ENCODE assay signal across 8 cellular contexts in genomic region chr16:29710227-29711219, GRCh38. TPM values are rescaled to one million over a fixed set of nuclear protein-coding genes. Genes with fewer than 3 reads are reported as not detected.
DNase-seq lines count a peak whose midpoint lies in the region; ATAC-seq and TF ChIP-seq lines count a peak whose summit lies in the region.

No MANE protein-coding gene starts in this region.

- DNase-seq in NCI-H2227 (lab: John Stamatoyannopoulos, UW; ENCODE audit: unreplicated experiment) (peak; percentile 27), NCI-H2227 treated with DMSO at 0.1 percent for 48 hours (lab: John Stamatoyannopoulos, UW) (no peak), HPDE6-E6E7 (ENCODE audit: extremely low spot score) (peak; percentile 58), dermis blood vessel endothelial cell (peak; percentile 74), medulla oblongata (ENCODE audit: extremely low spot score) (peak; percentile 87), thoracic aorta (ENCODE audit: low spot score) (no peak)

- H2AFZ ChIP-seq in SU-DHL-6 (ENCODE audit: low read depth, low read length, severe bottlenecking), result no peak overlapping the region

- TF ChIP-seq CTCF in SU-DHL-6 (IDR thresholded peaks at IDR 0.05; ENCODE audit: insufficient read depth, low read length, poor library complexity, severe bottlenecking), result peak; percentile 46
- peak; percentile 56 for TF ChIP-seq CTCF in thoracic aorta (IDR thresholded peaks at IDR 0.05)

- H3K27me3 ChIP-seq in SU-DHL-6 (ENCODE audit: low read length) (no peaks in the 10 kb centered on the region), thoracic aorta (replicated peaks; ENCODE audit: insufficient read depth) (no peaks in the 10 kb centered on the region)

- H3F3A ChIP-seq in SU-DHL-6 (ENCODE audit: insufficient read depth), result no peaks in the 10 kb centered on the region

- H3K36me3 ChIP-seq in SU-DHL-6 (ENCODE audit: low read length) (no peaks in the 10 kb centered on the region), thoracic aorta (no peaks in the 10 kb centered on the region)

- no peaks in the 10 kb centered on the region for H3K79me2 ChIP-seq in SU-DHL-6 (ENCODE audit: insufficient read depth, low read length)

- H3K27ac ChIP-seq in SU-DHL-6 (ENCODE audit: low read depth, low read length) (no peak overlapping the region), thoracic aorta (peak overlapping the region; percentile 28 to 52)

- H4K20me1 ChIP-seq in SU-DHL-6 (ENCODE audit: low read depth, low read length), result no peaks in the 10 kb centered on the region

- H3K4me2 ChIP-seq in SU-DHL-6 (ENCODE audit: low read depth, low read length, poor library complexity, severe bottlenecking), result no peak overlapping the region

- no peaks in the 10 kb centered on the region for H3K9me2 ChIP-seq in SU-DHL-6 (replicated peaks; ENCODE audit: insufficient read depth, low read length)

- ATAC-seq in thoracic aorta (ENCODE audit: insufficient number of reproducible peaks, low FRiP score, low read depth) (no peak), HG02852 (IDR thresholded peaks at IDR 0.05; ENCODE audit: unreplicated experiment) (no peak)

- H3K4me3 ChIP-seq in SU-DHL-6 (ENCODE audit: insufficient read depth, low read length, poor library complexity, severe bottlenecking), result no peak overlapping the region
- H3K4me3 ChIP-seq in thoracic aorta, result peak overlapping the region; percentile 46

- H3K9me3 ChIP-seq in SU-DHL-6 (ENCODE audit: insufficient read depth, low read length) (no peaks in the 10 kb centered on the region), thoracic aorta (no peaks in the 10 kb centered on the region)

- H3K9ac ChIP-seq in SU-DHL-6 (ENCODE audit: low read length), result no peak overlapping the region

- H3K4me1 ChIP-seq in thoracic aorta (ENCODE audit: control insufficient read depth in 1 of 2, low read depth in 2 of 2), result peaks cover 0 to 10% of the 10 kb centered on the region in 2 donors

RNA-seq across cellular contexts. Expression of gene QPRT, which starts 31.5 kb away (rescaled TPM):
- total RNA-seq in dermis blood vessel endothelial cell (0.28 and 1.0 TPM in 2 replicates), thoracic aorta (1 to 10 TPM in 1 of 2 donors, under 1 TPM in 1; 0.95 to 1.3 TPM)

RNA-seq across cellular contexts. Expression of gene C16orf54, which starts 35.3 kb away (rescaled TPM):
- total RNA-seq in dermis blood vessel endothelial cell (not detected in 2 replicates), thoracic aorta (1 to 10 TPM; 2.8 to 3.4 TPM)

RNA-seq across cellular contexts. Expression of gene SPN, which starts 47.5 kb away (rescaled TPM):
- not detected in 2 replicates for total RNA-seq in dermis blood vessel endothelial cell
- total RNA-seq in thoracic aorta, result 10 to 100 TPM in 1 of 2 donors, 1 to 10 TPM in 1; 1.1 to 10.2 TPM

Comparison
In these comparisons a context has a peak if more than half of its experiments do, and no peak if none do; other contexts are left out.
1. DNase-seq: peak in NCI-H2227 (single experiment), HPDE6-E6E7 (single experiment), dermis blood vessel endothelial cell (single experiment) and medulla oblongata (single experiment); none in NCI-H2227 treated with DMSO at 0.1 percent for 48 hours (single experiment) and thoracic aorta (single experiment).